8 cellular contexts compared by ENCODE assay signal in genomic region chr20:61451009-61451408, GRCh38.
"Had no signal": no experiment of that assay in that cellular context is flagged by ENCODE, and none has a peak within 500 bp of the region (broad histone marks: within the 10 kb centered on the region; RNA-seq: fewer than 3 reads in every experiment).

No MANE protein-coding gene starts in this region.

- H3K27ac ChIP-seq: GM23248, HL-60 had no signal

- H2AFZ ChIP-seq: GM23248 had no signal

- ATAC-seq: HepG2, K562 had no signal

- FAIRE-seq: H54, HepG2, K562 had no signal

- DNase-seq: GM23248, GOT3, H9, HCEC 1CT had no signal

- H3K4me3 ChIP-seq: GM23248, K562 had no signal

- H3K9ac ChIP-seq: GM23248 had no signal
